8 cellular contexts compared by ENCODE assay signal in genomic region chr9:129487307-129487657, GRCh38.
DNase-seq lines count a peak whose midpoint lies in the region; ATAC-seq and TF ChIP-seq lines count a peak whose summit lies in the region.

No MANE protein-coding gene starts in this region.

- H3K4me1 ChIP-seq in mesenchymal stem cell (ENCODE audit: control insufficient read depth, insufficient read depth, low read depth, low read length) = peaks cover 72% of the 10 kb centered on the region
- peaks cover 97% of the 10 kb centered on the region for H3K4me1 ChIP-seq in suprapubic skin

- H3K4me3 Mint-ChIP-seq in T-helper 2 cell treated with Interferon-gamma antibody and Interleukin-4, amounts not matched to agents 5 μg/mL and 100 μg/mL, for 36 hours = peak overlapping the region; percentile 83

- H3K27me3 ChIP-seq in mesenchymal stem cell (ENCODE audit: control insufficient read depth in 1 of 2, insufficient read depth in 1 of 2, low read length in 2 of 2) (no peaks in the 10 kb centered on the region), suprapubic skin (no peaks in the 10 kb centered on the region)

- peak overlapping the region; percentile 96 for H2BK15ac ChIP-seq in mesenchymal stem cell (ENCODE audit: low read depth, poor library complexity, severe bottlenecking)

- H3K4me2 ChIP-seq in mesenchymal stem cell (ENCODE audit: low read length, poor library complexity, severe bottlenecking) = no peak overlapping the region

- H2AK5ac ChIP-seq in mesenchymal stem cell (ENCODE audit: low read length, severe bottlenecking) = peak overlapping the region; percentile 49

- peak overlapping the region; percentile 90 to 99 for H3K4ac ChIP-seq in mesenchymal stem cell (ENCODE audit: low read depth in 1 of 2, low read length in 2 of 2)

- no peak for TF ChIP-seq CTCF in suprapubic skin (IDR thresholded peaks at IDR 0.05)

- H3K27me3 Mint-ChIP-seq in T-helper 2 cell treated with Interferon-gamma antibody and Interleukin-4, amounts not matched to agents 5 μg/mL and 100 μg/mL, for 36 hours (ENCODE audit: low read depth) = no peaks in the 10 kb centered on the region

- peak overlapping the region in 1 of 2 experiments; percentile 94 for H3K14ac ChIP-seq in mesenchymal stem cell (ENCODE audit: low read length in 2 of 2)

- H3K27ac ChIP-seq in angular gyrus (ENCODE audit: low read depth, low read length) = peak overlapping the region; percentile 98
- peak overlapping the region; percentile 92 for H3K27ac ChIP-seq in mesenchymal stem cell (ENCODE audit: low read length, poor library complexity, severe bottlenecking)
- H3K27ac ChIP-seq in suprapubic skin = peak overlapping the region; percentile 98

- H3K18ac ChIP-seq in mesenchymal stem cell (ENCODE audit: low read depth in 1 of 2, low read length in 2 of 2) = peak overlapping the region; percentile 98 to 100

- H2BK120ac ChIP-seq in mesenchymal stem cell (ENCODE audit: low read depth, low read length) = peak overlapping the region; percentile 98

- no peak overlapping the region for H3K23ac ChIP-seq in mesenchymal stem cell (ENCODE audit: low read length in 2 of 2)

- peaks cover 2 to 3% of the 10 kb centered on the region in 2 experiments for H3K36me3 ChIP-seq in mesenchymal stem cell (ENCODE audit: control insufficient read depth in 1 of 2, insufficient read depth in 2 of 2, low read depth in 1 of 2, low read length in 2 of 2)
- H3K36me3 ChIP-seq in suprapubic skin = peaks cover 3% of the 10 kb centered on the region

- peak overlapping the region; percentile 71 for H4K8ac ChIP-seq in mesenchymal stem cell (ENCODE audit: low read length)

- H4K91ac ChIP-seq in mesenchymal stem cell (ENCODE audit: low read length) = peak overlapping the region; percentile 99

- DNase-seq in T-helper 2 cell treated with Interferon-gamma antibody and Interleukin-4, amounts not matched to agents 5 μg/mL and 100 μg/mL, for 36 hours (ENCODE audit: low spot score) = no peak
- DNase-seq in T-helper 2 cell = no peak
- peak; percentile 25 for DNase-seq in mesenchymal stem cell
- DNase-seq in suprapubic skin (ENCODE audit: low spot score in 2 of 2) = no peak
- no peak for DNase-seq in NCI-H2227 (lab: John Stamatoyannopoulos, UW; ENCODE audit: unreplicated experiment)
- no peak for DNase-seq in NCI-H187 (lab: John Stamatoyannopoulos, UW)

- peak overlapping the region in 1 of 2 experiments; percentile 60 for H3K4me3 ChIP-seq in mesenchymal stem cell (ENCODE audit: insufficient read depth in 1 of 2, low read depth in 1 of 2, low read length in 2 of 2)
- peak overlapping the region; percentile 58 for H3K4me3 ChIP-seq in suprapubic skin

- peaks cover 43% of the 10 kb centered on the region for H3K4me1 Mint-ChIP-seq in T-helper 2 cell treated with Interferon-gamma antibody and Interleukin-4, amounts not matched to agents 5 μg/mL and 100 μg/mL, for 36 hours (ENCODE audit: low read depth)

- H2BK5ac ChIP-seq in mesenchymal stem cell (ENCODE audit: low read depth, low read length, poor library complexity, severe bottlenecking) = no peak overlapping the region

- TF ChIP-seq EP300 in suprapubic skin (IDR thresholded peaks at IDR 0.05) = no peak

- no peak overlapping the region for H2AFZ ChIP-seq in mesenchymal stem cell (ENCODE audit: low read depth, low read length)

- ATAC-seq in HG02588 (IDR thresholded peaks at IDR 0.05; ENCODE audit: unreplicated experiment) = no peak

- H3K9me3 Mint-ChIP-seq in T-helper 2 cell treated with Interferon-gamma antibody and Interleukin-4, amounts not matched to agents 5 μg/mL and 100 μg/mL, for 36 hours = no peaks in the 10 kb centered on the region

- WGBS in mesenchymal stem cell = 80% methylated on average over 3 of the region's 3 CpGs
- WGBS in suprapubic skin = no CpG with 5 or more reads among the region's 3 CpGs

- peaks cover 5% of the 10 kb centered on the region for H3K79me1 ChIP-seq in mesenchymal stem cell (replicated peaks; ENCODE audit: low read length, poor library complexity, severe bottlenecking)

- no peaks in the 10 kb centered on the region for H3K9me3 ChIP-seq in mesenchymal stem cell (ENCODE audit: control insufficient read depth, low read length)
- H3K9me3 ChIP-seq in suprapubic skin = no peaks in the 10 kb centered on the region

- peaks cover 14% of the 10 kb centered on the region for H3K36me3 Mint-ChIP-seq in T-helper 2 cell treated with Interferon-gamma antibody and Interleukin-4, amounts not matched to agents 5 μg/mL and 100 μg/mL, for 36 hours (ENCODE audit: low read depth)

- no peak for TF ChIP-seq POLR2A in suprapubic skin (IDR thresholded peaks at IDR 0.05)

- peak overlapping the region; percentile 81 to 100 for H2BK12ac ChIP-seq in mesenchymal stem cell (ENCODE audit: low read length in 2 of 2)

- H3K9ac ChIP-seq in mesenchymal stem cell (ENCODE audit: low read length) = peak overlapping the region; percentile 95

- H3K27ac Mint-ChIP-seq in T-helper 2 cell treated with Interferon-gamma antibody and Interleukin-4, amounts not matched to agents 5 μg/mL and 100 μg/mL, for 36 hours = peak overlapping the region; percentile 98
